24 cellular contexts compared by ENCODE assay signal in the genomic region with DNA sequence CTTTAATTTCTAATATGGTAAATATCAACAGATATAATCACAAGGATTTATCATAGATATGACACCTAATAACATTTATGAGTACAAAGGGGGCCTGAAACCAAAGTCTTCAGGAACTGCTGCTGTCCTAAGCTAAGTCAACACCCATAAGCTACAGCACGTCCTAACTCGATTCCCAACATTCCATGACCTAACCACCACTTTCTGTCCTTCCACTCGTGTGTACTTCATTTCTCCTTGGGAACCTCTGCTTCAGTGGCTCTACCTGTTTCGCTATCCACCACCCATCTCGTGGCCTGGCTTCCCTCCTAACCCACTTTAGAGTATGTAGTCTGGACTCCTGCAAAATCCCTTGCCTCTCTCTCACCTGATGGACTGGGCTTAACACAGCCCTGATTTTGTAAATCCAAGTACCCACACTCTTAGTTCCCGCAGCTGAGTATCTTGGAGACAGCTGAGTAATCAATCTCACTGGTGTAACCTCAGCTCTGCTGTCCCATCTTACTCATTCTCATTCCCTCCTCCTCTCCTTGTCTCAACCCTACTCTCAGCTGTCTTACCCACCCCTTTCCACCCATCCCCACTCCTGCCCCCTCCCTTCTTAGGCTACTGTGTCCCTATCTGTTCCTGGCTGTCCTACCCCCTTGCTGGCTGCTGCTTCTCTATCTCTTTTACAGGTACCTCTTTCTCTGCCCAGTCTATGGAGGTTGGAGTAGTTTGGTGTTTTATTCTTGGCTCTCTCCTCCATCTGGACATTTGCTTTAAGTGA.
"Had no signal": no experiment of that assay in that cellular context is flagged by ENCODE, and none has a peak within 500 bp of the region (broad histone marks: within the 10 kb centered on the region; RNA-seq: fewer than 3 reads in every experiment).

No MANE protein-coding gene starts in this region.

- H3K4me3 Mint-ChIP-seq: activated B cell treated with CpG ODN at 0.5 μM for 24 hours; activated CD4-positive, alpha-beta memory T cell treated with anti-CD3 and anti-CD28 coated beads for 36 hours; activated CD4-positive, alpha-beta T cell treated with anti-CD3 and anti-CD28 coated beads, Interleukin-2, amount 10 ng/mL, durations not matched to agents 7 days and 5 days; activated naive CD8-positive, alpha-beta T cell treated with anti-CD3 and anti-CD28 coated beads, Interleukin-2, amount 10 ng/mL, durations not matched to agents 7 days and 5 days had no signal

- H3K4me1 Mint-ChIP-seq: activated CD4-positive, alpha-beta T cell treated with anti-CD3 and anti-CD28 coated beads, Interleukin-2, amount 10 ng/mL, durations not matched to agents 7 days and 5 days; activated naive CD8-positive, alpha-beta T cell treated with anti-CD3 and anti-CD28 coated beads, Interleukin-2, amount 10 ng/mL, durations not matched to agents 7 days and 5 days had no signal

- H3K9me3 Mint-ChIP-seq: activated B cell treated with CpG ODN at 0.5 μM for 24 hours; activated CD4-positive, alpha-beta memory T cell treated with anti-CD3 and anti-CD28 coated beads for 36 hours had no signal

- FAIRE-seq: TTC549 had no signal

- H3K27me3 ChIP-seq: ascending aorta, body of pancreas, MG63, Peyer's patch had no signal

- H3K4me1 ChIP-seq: ascending aorta, Peyer's patch had no signal

- H3K27ac Mint-ChIP-seq: activated B cell treated with CpG ODN at 0.5 μM for 24 hours; activated CD4-positive, alpha-beta memory T cell treated with anti-CD3 and anti-CD28 coated beads for 36 hours; activated CD4-positive, alpha-beta T cell treated with anti-CD3 and anti-CD28 coated beads, Interleukin-2, amount 10 ng/mL, durations not matched to agents 7 days and 5 days; activated naive CD8-positive, alpha-beta T cell treated with anti-CD3 and anti-CD28 coated beads, Interleukin-2, amount 10 ng/mL, durations not matched to agents 7 days and 5 days had no signal

- H3K36me3 Mint-ChIP-seq: activated CD4-positive, alpha-beta memory T cell treated with anti-CD3 and anti-CD28 coated beads for 36 hours; activated naive CD8-positive, alpha-beta T cell treated with anti-CD3 and anti-CD28 coated beads, Interleukin-2, amount 10 ng/mL, durations not matched to agents 7 days and 5 days had no signal

- H3K27me3 Mint-ChIP-seq: activated B cell treated with CpG ODN at 0.5 μM for 24 hours had no signal

- H3K36me3 ChIP-seq: ascending aorta, MG63, Peyer's patch had no signal

- H3K9me3 ChIP-seq: ascending aorta, body of pancreas, MG63, Peyer's patch had no signal

- H3K27ac ChIP-seq: ascending aorta, body of pancreas, Peyer's patch had no signal

- H3K4me3 ChIP-seq: ascending aorta, body of pancreas, MG63, Peyer's patch had no signal

- DNase-seq: activated B cell treated with CpG ODN at 0.5 μM for 24 hours; activated CD4-positive, alpha-beta memory T cell treated with anti-CD3 and anti-CD28 coated beads for 36 hours; activated CD4-positive, alpha-beta T cell treated with anti-CD3 and anti-CD28 coated beads for 1 hour; activated CD4-positive, alpha-beta T cell treated with anti-CD3 and anti-CD28 coated beads, Interleukin-2, amount 10 ng/mL, durations not matched to agents 7 days and 5 days; activated naive CD4-positive, alpha-beta T cell treated with anti-CD3 and anti-CD28 coated beads, Interleukin-2, amount 50 U/mL, for 16 hours; activated naive CD8-positive, alpha-beta T cell treated with anti-CD3 and anti-CD28 coated beads, Interleukin-2, amount 10 ng/mL, durations not matched to agents 7 days and 5 days; body of pancreas; MG63; MV-4-11; NCI-H1092 treated with DMSO at 0.1 percent for 48 hours; NCI-H1417 treated with DMSO at 0.1 percent for 48 hours; NCI-H1694; NCI-H2029; NCI-H2107; NCI-H2171 treated with DMSO at 0.1 percent for 48 hours; NCI-H226; NCI-H526 treated with DMSO at 0.1 percent for 48 hours; NCI-H82; Peyer's patch; SIG-M5; T-helper 2 cell; T1000 had no signal

- ATAC-seq: body of pancreas had no signal
